ENCODE assay signal across 28 cellular contexts in genomic region chr13:51134763-51135365, GRCh38. TPM values are rescaled to one million over a fixed set of nuclear protein-coding genes. Genes with fewer than 3 reads are reported as not detected.
"Had no signal": no experiment of that assay in that cellular context is flagged by ENCODE, and none has a peak within 500 bp of the region (broad histone marks: within the 10 kb centered on the region; RNA-seq: fewer than 3 reads in every experiment).

No MANE protein-coding gene starts in this region.

- H3K4me3 Mint-ChIP-seq: activated CD4-positive, alpha-beta memory T cell treated with anti-CD3 and anti-CD28 coated beads, Interleukin-2, amount 10 ng/mL, durations not matched to agents 7 days and 5 days; activated CD4-positive, alpha-beta T cell treated with anti-CD3 and anti-CD28 coated beads for 36 hours; activated naive CD4-positive, alpha-beta T cell treated with anti-CD3 and anti-CD28 coated beads, Interleukin-2, amount 10 ng/mL, durations not matched to agents 7 days and 5 days; activated naive CD8-positive, alpha-beta T cell treated with anti-CD3 and anti-CD28 coated beads for 36 hours; activated T-cell treated with anti-CD3 and anti-CD28 coated beads, Interleukin-2, amount 50 U/mL, for 72 hours; T-cell had no signal

- H3K4me1 Mint-ChIP-seq: activated CD4-positive, alpha-beta memory T cell treated with anti-CD3 and anti-CD28 coated beads, Interleukin-2, amount 10 ng/mL, durations not matched to agents 7 days and 5 days; activated CD4-positive, alpha-beta T cell treated with anti-CD3 and anti-CD28 coated beads for 36 hours; activated naive CD4-positive, alpha-beta T cell treated with anti-CD3 and anti-CD28 coated beads, Interleukin-2, amount 10 ng/mL, durations not matched to agents 7 days and 5 days; activated naive CD8-positive, alpha-beta T cell treated with anti-CD3 and anti-CD28 coated beads for 36 hours had no signal

- H3K4me3 ChIP-seq: cardiac muscle cell, K562 had no signal

- DNase-seq: activated CD4-positive, alpha-beta memory T cell treated with anti-CD3 and anti-CD28 coated beads, Interleukin-2, amount 10 ng/mL, durations not matched to agents 7 days and 5 days; activated CD4-positive, alpha-beta T cell treated with anti-CD3 and anti-CD28 coated beads for 36 hours; activated CD4-positive, alpha-beta T cell treated with anti-CD3 and anti-CD28 coated beads, Interleukin-2, amount 50 U/mL, for 1 hour; activated CD8-positive, alpha-beta memory T cell treated with anti-CD3 and anti-CD28 coated beads, Interleukin-2, amount 50 U/mL, for 4 hours; activated gamma-delta T cell treated with Interleukin-2 at 50 U/mL for 16 hours; activated naive CD4-positive, alpha-beta T cell treated with anti-CD3 and anti-CD28 coated beads, Interleukin-2, amount 10 ng/mL, durations not matched to agents 7 days and 5 days; activated naive CD8-positive, alpha-beta T cell treated with anti-CD3 and anti-CD28 coated beads for 36 hours; activated T-cell treated with anti-CD3 and anti-CD28 coated beads, Interleukin-2, amount 50 U/mL, for 72 hours; brain microvascular endothelial cell; NCI-H1048; NCI-H146; NCI-H187 treated with DMSO at 0.1 percent for 48 hours; NCI-H2081 treated with DMSO at 0.1 percent for 48 hours; NCI-H2227 treated with DMSO at 0.1 percent for 48 hours; NCI-H446 treated with DMSO at 0.1 percent for 48 hours; NCI-H526 treated with DMSO at 0.1 percent for 48 hours; PC-3; SHP77 treated with DMSO at 0.1 percent for 48 hours; T-cell; T-helper 2 cell; T1000 had no signal

- H3K27me3 ChIP-seq: brain microvascular endothelial cell, cardiac muscle cell had no signal

- H3K36me3 ChIP-seq: brain microvascular endothelial cell, cardiac muscle cell had no signal

- H3K27ac ChIP-seq: brain microvascular endothelial cell, cardiac muscle cell had no signal

- FAIRE-seq: K562, RCC 7860, TTC549 had no signal

- H3K36me3 Mint-ChIP-seq: activated naive CD4-positive, alpha-beta T cell treated with anti-CD3 and anti-CD28 coated beads, Interleukin-2, amount 10 ng/mL, durations not matched to agents 7 days and 5 days; activated naive CD8-positive, alpha-beta T cell treated with anti-CD3 and anti-CD28 coated beads for 36 hours; T-cell had no signal

- H3K27me3 Mint-ChIP-seq: activated CD4-positive, alpha-beta T cell treated with anti-CD3 and anti-CD28 coated beads for 36 hours had no signal

- ATAC-seq: activated CD4-positive, alpha-beta T cell treated with anti-CD3 and anti-CD28 coated beads for 36 hours; activated T-cell treated with anti-CD3 and anti-CD28 coated beads, Interleukin-2, amount 50 U/mL, for 72 hours; K562; PC-3; T-cell had no signal

- H3K27ac Mint-ChIP-seq: activated CD4-positive, alpha-beta memory T cell treated with anti-CD3 and anti-CD28 coated beads, Interleukin-2, amount 10 ng/mL, durations not matched to agents 7 days and 5 days; activated CD4-positive, alpha-beta T cell treated with anti-CD3 and anti-CD28 coated beads for 36 hours; activated naive CD4-positive, alpha-beta T cell treated with anti-CD3 and anti-CD28 coated beads, Interleukin-2, amount 10 ng/mL, durations not matched to agents 7 days and 5 days; activated naive CD8-positive, alpha-beta T cell treated with anti-CD3 and anti-CD28 coated beads for 36 hours; activated T-cell treated with anti-CD3 and anti-CD28 coated beads, Interleukin-2, amount 50 U/mL, for 72 hours; activated T-helper 2 cell treated with anti-CD3 and anti-CD28 coated beads, Interferon-gamma antibody, Interleukin-2, Interleukin-4, amounts not matched to agents 10 μg/mL and 5 μg/mL and 100 μg/mL, durations not matched to agents 14 hours and 24 hours and 36 hours; T-cell had no signal

RNA-seq across cellular contexts. Expression of gene C13orf42, which starts 23.8 kb away (rescaled TPM):
- total RNA-seq: activated CD4-positive, alpha-beta memory T cell treated with anti-CD3 and anti-CD28 coated beads, Interleukin-2, amount 10 ng/mL, durations not matched to agents 7 days and 5 days; activated CD4-positive, alpha-beta T cell treated with anti-CD3 and anti-CD28 coated beads for 36 hours; activated naive CD8-positive, alpha-beta T cell treated with anti-CD3 and anti-CD28 coated beads for 36 hours; activated T-cell treated with anti-CD3 and anti-CD28 coated beads, Interleukin-2, amount 50 U/mL, for 72 hours; activated T-helper 2 cell treated with anti-CD3 and anti-CD28 coated beads, Interferon-gamma antibody, Interleukin-2, Interleukin-4, amounts not matched to agents 10 μg/mL and 5 μg/mL and 100 μg/mL, durations not matched to agents 14 hours and 24 hours and 36 hours; cardiac muscle cell; LHCN-M2; M059J; PC-3; T-cell had no signal
- polyA plus RNA-seq: cardiac muscle cell, K562 had no signal
